In the genomic region with DNA sequence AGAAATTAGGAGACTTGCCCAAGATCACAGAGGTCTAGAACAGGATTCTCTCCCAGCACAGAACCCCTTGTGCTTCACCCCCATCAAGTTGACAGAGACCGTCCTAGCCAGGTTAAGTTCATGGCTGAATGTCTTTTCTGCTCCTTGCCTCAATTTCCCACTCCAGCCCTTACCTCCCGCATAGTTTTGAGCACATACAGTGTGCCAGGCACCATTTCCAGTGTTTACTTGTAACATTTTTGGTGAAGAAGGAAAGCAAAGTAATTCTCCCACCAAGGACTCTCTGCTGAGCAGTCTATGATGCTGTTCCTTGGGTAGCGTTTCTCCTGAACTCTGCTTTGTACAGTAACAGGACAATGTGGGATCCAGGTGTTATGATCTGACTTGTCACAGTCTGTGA, we compare ENCODE assay signal across 2 cellular contexts.
TF ChIP-seq lines count a peak whose summit lies in the region.

No MANE protein-coding gene starts in this region.

TF ChIP-seq in SK-N-SH, 30 proteins besides CTCF, POLR2A, EP300 and RAD21:
- TF ChIP-seq TCF12 (IDR thresholded peaks at IDR 0.05) = no peak
- TF ChIP-seq JUND (IDR thresholded peaks at IDR 0.05) = no peak
- no peak for TF ChIP-seq TAF1 (IDR thresholded peaks at IDR 0.05; ENCODE audit: borderline replicate concordance, low read depth, low read length)
- no peak for TF ChIP-seq RCOR1 (IDR thresholded peaks at IDR 0.05; ENCODE audit: low read length)
- TF ChIP-seq ELF1 (IDR thresholded peaks at IDR 0.05) = no peak
- TF ChIP-seq, protein P1, sequence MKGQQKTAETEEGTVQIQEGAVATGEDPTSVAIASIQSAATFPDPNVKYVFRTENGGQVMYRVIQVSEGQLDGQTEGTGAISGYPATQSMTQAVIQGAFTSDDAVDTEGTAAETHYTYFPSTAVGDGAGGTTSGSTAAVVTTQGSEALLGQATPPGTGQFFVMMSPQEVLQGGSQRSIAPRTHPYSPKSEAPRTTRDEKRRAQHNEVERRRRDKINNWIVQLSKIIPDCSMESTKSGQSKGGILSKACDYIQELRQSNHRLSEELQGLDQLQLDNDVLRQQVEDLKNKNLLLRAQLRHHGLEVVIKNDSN (IDR thresholded peaks at IDR 0.05; ENCODE audit: borderline replicate concordance, low read depth) = no peak
- no peak for TF ChIP-seq NRF1 (IDR thresholded peaks at IDR 0.05; ENCODE audit: low read depth, low read length)
- no peak for TF ChIP-seq SMC3 (IDR thresholded peaks at IDR 0.05; ENCODE audit: low read depth, low read length)
- TF ChIP-seq FOXJ3 (CRISPR knock-in tag; IDR thresholded peaks at IDR 0.05) = no peak
- TF ChIP-seq NFIC (IDR thresholded peaks at IDR 0.05; ENCODE audit: borderline replicate concordance) = no peak
- TF ChIP-seq RXRA (IDR thresholded peaks at IDR 0.05; ENCODE audit: borderline replicate concordance, low read depth) = no peak
- TF ChIP-seq EZH2phosphoT487 (IDR thresholded peaks at IDR 0.05; ENCODE audit: borderline replicate concordance, low read depth) = no peak

TF ChIP-seq in SK-N-SH treated with all-trans-retinoic acid at 6 μM for 48 hours, 23 proteins besides CTCF, POLR2A, EP300 and RAD21:
- TF ChIP-seq ZC3H10 (CRISPR knock-in tag; IDR thresholded peaks at IDR 0.05) (no peak), ISL1 (CRISPR knock-in tag; IDR thresholded peaks at IDR 0.05) (no peak), PPARA (CRISPR knock-in tag; IDR thresholded peaks at IDR 0.05; ENCODE audit: borderline replicate concordance) (no peak), ZNF70 (CRISPR knock-in tag; IDR thresholded peaks at IDR 0.05) (no peak), GLIS3 (CRISPR knock-in tag; IDR thresholded peaks at IDR 0.05) (no peak), OSR1 (CRISPR knock-in tag; IDR thresholded peaks at IDR 0.05) (no peak), ARNTL (CRISPR knock-in tag; IDR thresholded peaks at IDR 0.05; ENCODE audit: borderline replicate concordance, low read depth) (no peak), ZNF565 (CRISPR knock-in tag; conservative IDR thresholded peaks at IDR 0.05; ENCODE audit: low read depth) (no peak), SNAI2 (CRISPR knock-in tag; IDR thresholded peaks at IDR 0.05) (no peak), CREB5 (CRISPR knock-in tag; IDR thresholded peaks at IDR 0.05; ENCODE audit: low read depth) (no peak), CSDC2 (CRISPR knock-in tag; IDR thresholded peaks at IDR 0.05) (no peak)
- TF ChIP-seq, protein P2, sequence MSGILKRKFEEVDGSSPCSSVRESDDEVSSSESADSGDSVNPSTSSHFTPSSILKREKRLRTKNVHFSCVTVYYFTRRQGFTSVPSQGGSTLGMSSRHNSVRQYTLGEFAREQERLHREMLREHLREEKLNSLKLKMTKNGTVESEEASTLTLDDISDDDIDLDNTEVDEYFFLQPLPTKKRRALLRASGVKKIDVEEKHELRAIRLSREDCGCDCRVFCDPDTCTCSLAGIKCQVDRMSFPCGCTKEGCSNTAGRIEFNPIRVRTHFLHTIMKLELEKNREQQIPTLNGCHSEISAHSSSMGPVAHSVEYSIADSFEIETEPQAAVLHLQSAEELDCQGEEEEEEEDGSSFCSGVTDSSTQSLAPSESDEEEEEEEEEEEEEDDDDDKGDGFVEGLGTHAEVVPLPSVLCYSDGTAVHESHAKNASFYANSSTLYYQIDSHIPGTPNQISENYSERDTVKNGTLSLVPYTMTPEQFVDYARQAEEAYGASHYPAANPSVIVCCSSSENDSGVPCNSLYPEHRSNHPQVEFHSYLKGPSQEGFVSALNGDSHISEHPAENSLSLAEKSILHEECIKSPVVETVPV (CRISPR knock-in tag; IDR thresholded peaks at IDR 0.05) = no peak
